Comparison of ENCODE assay signal across 19 cellular contexts in the genomic region with DNA sequence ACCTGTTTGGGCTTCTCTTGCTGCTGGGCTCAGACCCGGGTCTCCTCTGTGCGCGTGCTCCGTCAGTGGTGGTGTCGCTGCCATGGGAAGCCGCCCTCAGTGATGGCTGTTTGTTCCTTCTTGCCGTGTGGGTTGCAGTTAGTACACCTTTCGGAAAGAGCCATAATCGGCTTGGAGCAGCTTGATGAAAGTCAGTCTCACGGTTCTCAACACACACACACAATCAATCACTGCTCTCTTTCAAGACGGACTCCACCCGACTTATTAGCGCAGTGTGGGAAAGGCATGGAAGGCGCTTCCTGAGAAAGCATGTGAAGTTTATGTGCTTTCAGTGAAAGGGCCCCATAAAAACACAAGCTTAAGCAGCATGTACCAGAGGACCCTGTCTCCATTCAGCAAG.
DNase-seq lines count a peak whose midpoint lies in the region; ATAC-seq and TF ChIP-seq lines count a peak whose summit lies in the region.
"Had no signal": no experiment of that assay in that cellular context is flagged by ENCODE, and none has a peak within 500 bp of the region (broad histone marks: within the 10 kb centered on the region; RNA-seq: fewer than 3 reads in every experiment).

No MANE protein-coding gene starts in this region.

- peak overlapping the region; percentile 37 for H3K4me2 ChIP-seq in smooth muscle cell
- H3K4me2 ChIP-seq: A549 had no signal

- 37% methylated on average over 14 of the region's 14 CpGs for WGBS in smooth muscle cell (ENCODE audit: low lambda C conversion rate)

- no peak for ATAC-seq in HG03139 (IDR thresholded peaks at IDR 0.05; ENCODE audit: unreplicated experiment)
- no peak for ATAC-seq in HG03095 (IDR thresholded peaks at IDR 0.05; ENCODE audit: unreplicated experiment)
- no peak for ATAC-seq in T-helper 17 cell
- ATAC-seq: A549, HCT116 had no signal

- H3K9me3 Mint-ChIP-seq in neural crest cell = no peaks in the 10 kb centered on the region

- H2AFZ ChIP-seq in smooth muscle cell (ENCODE audit: low read depth) = peak overlapping the region; percentile 69

- H3K4me1 ChIP-seq in smooth muscle cell (ENCODE audit: low read depth) = peaks cover 12% of the 10 kb centered on the region
- H3K4me1 ChIP-seq: A549, BE2C had no signal

- no peaks in the 10 kb centered on the region for H3K36me3 ChIP-seq in kidney epithelial cell (ENCODE audit: control insufficient read depth, insufficient read depth, low read length)
- no peaks in the 10 kb centered on the region for H3K36me3 ChIP-seq in smooth muscle cell (ENCODE audit: low read depth)
- H3K36me3 ChIP-seq: BE2C had no signal

- TF ChIP-seq CTCF in VCaP (conservative IDR thresholded peaks at IDR 0.05) (no peak), kidney epithelial cell (IDR thresholded peaks at IDR 0.05; ENCODE audit: insufficient read depth, low read length, poor library complexity, severe bottlenecking) (no peak), neural crest cell (conservative IDR thresholded peaks at IDR 0.05) (no peak), smooth muscle cell (IDR thresholded peaks at IDR 0.05; ENCODE audit: borderline replicate concordance, insufficient read depth, poor library complexity, severe bottlenecking) (no peak)

- H3K27ac ChIP-seq in VCaP (peak overlapping the region; percentile 71), smooth muscle cell (ENCODE audit: low read depth) (no peak overlapping the region)
- H3K27ac ChIP-seq: A549, C4-2B had no signal

- H3K27ac Mint-ChIP-seq in neural crest cell (ENCODE audit: unreplicated experiment) (peak overlapping the region; percentile 86), T-helper 17 cell (no peak overlapping the region)
- H3K27ac Mint-ChIP-seq: CD4-positive, alpha-beta memory T cell; IgD-negative memory B cell had no signal

- H3K4me1 Mint-ChIP-seq in neural crest cell (peaks cover 25% of the 10 kb centered on the region), T-helper 17 cell (no peaks in the 10 kb centered on the region)
- H3K4me1 Mint-ChIP-seq: CD4-positive, alpha-beta memory T cell had no signal

- no peaks in the 10 kb centered on the region for H4K20me1 ChIP-seq in smooth muscle cell (ENCODE audit: low read depth)

- H3K4me3 ChIP-seq in kidney epithelial cell (ENCODE audit: low read depth, low read length) = peak overlapping the region; percentile 4
- H3K4me3 ChIP-seq in smooth muscle cell = no peak overlapping the region
- H3K4me3 ChIP-seq: A549 had no signal

- no peaks in the 10 kb centered on the region for H3K79me2 ChIP-seq in smooth muscle cell (ENCODE audit: low read depth)

- DNase-seq in kidney epithelial cell (ENCODE audit: low read depth) (no peak), neural crest cell (ENCODE audit: low read depth, low spot score) (no peak), smooth muscle cell (lab: John Stamatoyannopoulos, UW; ENCODE audit: unreplicated experiment) (no peak), COLO829 (ENCODE audit: low spot score) (no peak), T-helper 17 cell (no peak)
- DNase-seq: BE2C; CD4-positive, alpha-beta memory T cell; COR-L47; DMS153; DMS79 treated with DMSO at 0.1 percent for 48 hours; EL; GDM1 had no signal

- H3K4me3 Mint-ChIP-seq in neural crest cell (no peak overlapping the region), T-helper 17 cell (no peak overlapping the region)
- H3K4me3 Mint-ChIP-seq: CD4-positive, alpha-beta memory T cell; IgD-negative memory B cell had no signal

- H3K27me3 ChIP-seq in kidney epithelial cell (ENCODE audit: control insufficient read depth, insufficient read depth, low read length) (peaks cover 8% of the 10 kb centered on the region), smooth muscle cell (ENCODE audit: low read depth) (peaks cover 92% of the 10 kb centered on the region)
- H3K27me3 ChIP-seq: BE2C had no signal

- H3F3A ChIP-seq in smooth muscle cell (ENCODE audit: low read depth) = no peaks in the 10 kb centered on the region

- H3K36me3 Mint-ChIP-seq in neural crest cell (ENCODE audit: low read depth) = no peaks in the 10 kb centered on the region
- H3K36me3 Mint-ChIP-seq in T-helper 17 cell (ENCODE audit: low read depth) = no peaks in the 10 kb centered on the region
- H3K36me3 Mint-ChIP-seq: CD4-positive, alpha-beta memory T cell; IgD-negative memory B cell had no signal

- H3K9ac ChIP-seq in smooth muscle cell (ENCODE audit: low read depth) = no peak overlapping the region

- H3K9me3 ChIP-seq in smooth muscle cell (replicated peaks; ENCODE audit: low read depth) = no peaks in the 10 kb centered on the region
- H3K9me3 ChIP-seq in T-helper 17 cell (ENCODE audit: control insufficient read depth, low read length, poor library complexity, severe bottlenecking) = no peaks in the 10 kb centered on the region
- H3K9me3 ChIP-seq: A549, BE2C had no signal

- H3K27me3 Mint-ChIP-seq in neural crest cell (ENCODE audit: low read depth) (peaks cover 3% of the 10 kb centered on the region), T-helper 17 cell (no peaks in the 10 kb centered on the region)
- H3K27me3 Mint-ChIP-seq: CD4-positive, alpha-beta memory T cell; IgD-negative memory B cell had no signal
